Comparison of ENCODE assay signal across 11 cellular contexts in genomic region chr22:19596680-19597398, GRCh38.
DNase-seq lines count a peak whose midpoint lies in the region; ATAC-seq and TF ChIP-seq lines count a peak whose summit lies in the region.
"Had no signal": no experiment of that assay in that cellular context is flagged by ENCODE, and none has a peak within 500 bp of the region (broad histone marks: within the 10 kb centered on the region; RNA-seq: fewer than 3 reads in every experiment).

No MANE protein-coding gene starts in this region.

- H3K27ac ChIP-seq in DOHH2 (ENCODE audit: low read depth, low read length) (no peak overlapping the region; the same call in 1 of the 2 replicates), tibial nerve (peak overlapping the region in 1 of 4 donors; percentile 34)
- peak overlapping the region; percentile 75 for H3K27ac ChIP-seq in naive thymus-derived CD4-positive, alpha-beta T cell (ENCODE audit: low read depth, low read length)

- H3K27me3 ChIP-seq in DOHH2 (ENCODE audit: control insufficient read depth, low read length) = no peaks in the 10 kb centered on the region
- H3K27me3 ChIP-seq in MG63 = no peaks in the 10 kb centered on the region
- H3K27me3 ChIP-seq in naive thymus-derived CD4-positive, alpha-beta T cell (ENCODE audit: control insufficient read depth in 2 of 2, insufficient read depth in 2 of 2, low read length in 2 of 2) = no peaks in the 10 kb centered on the region
- peaks cover 0 to 3% of the 10 kb centered on the region in 2 donors for H3K27me3 ChIP-seq in tibial nerve

- 68 to 69% methylated on average over 20 of the region's 20 CpGs for WGBS in tibial nerve, 2 donors

- intact Hi-C loops in naive thymus-derived CD4-positive, alpha-beta T cell (cut with micrococcal nuclease) = loop anchor here (1.0 to 10.0 kb wide), 12 partner anchors 10 to 1262 kb away; partner anchors contain the start of genes C22orf39 (in 1 of the 2), CDC45 (in 1 of the 2), ESS2 (in 1 of the 2) and MRPL40 (in 1 of the 2)

- H3K27ac Mint-ChIP-seq in activated naive CD8-positive, alpha-beta T cell treated with anti-CD3 and anti-CD28 coated beads, Interleukin-2, amount 10 ng/mL, durations not matched to agents 7 days and 5 days = peak overlapping the region; percentile 96
- peak overlapping the region; percentile 83 to 100 (median 97) for H3K27ac Mint-ChIP-seq in naive thymus-derived CD4-positive, alpha-beta T cell

- H3K79me2 ChIP-seq in DOHH2 (ENCODE audit: control insufficient read depth, low read length) = no peaks in the 10 kb centered on the region

- no peaks in the 10 kb centered on the region for H3K36me3 Mint-ChIP-seq in activated naive CD8-positive, alpha-beta T cell treated with anti-CD3 and anti-CD28 coated beads, Interleukin-2, amount 10 ng/mL, durations not matched to agents 7 days and 5 days
- peaks cover 0 to 6% (median 0%) of the 10 kb centered on the region in 5 donors for H3K36me3 Mint-ChIP-seq in naive thymus-derived CD4-positive, alpha-beta T cell

- peak overlapping the region; percentile 82 for H3K4me3 Mint-ChIP-seq in activated naive CD8-positive, alpha-beta T cell treated with anti-CD3 and anti-CD28 coated beads, Interleukin-2, amount 10 ng/mL, durations not matched to agents 7 days and 5 days
- H3K4me3 Mint-ChIP-seq in naive thymus-derived CD4-positive, alpha-beta T cell = peak overlapping the region; percentile 61 to 88 (median 76)

- no peak overlapping the region for H3K4me3 ChIP-seq in DOHH2 (ENCODE audit: low read length)
- no peak overlapping the region for H3K4me3 ChIP-seq in MG63
- H3K4me3 ChIP-seq in naive thymus-derived CD4-positive, alpha-beta T cell (ENCODE audit: low read length) = peak overlapping the region; percentile 25
- H3K4me3 ChIP-seq in tibial nerve = no peak overlapping the region

- no peaks in the 10 kb centered on the region for H3K9me2 ChIP-seq in DOHH2 (replicated peaks; ENCODE audit: control insufficient read depth, low read length)

- H3K4me2 ChIP-seq in DOHH2 (ENCODE audit: low read length) = peak overlapping the region; percentile 40

- CTCF ChIA-PET in naive thymus-derived CD4-positive, alpha-beta T cell (lab: Charles Lee) = interaction anchor here (0.6 to 1.8 kb wide), 5 partner anchors 30 to 1506 kb away, joined by 3 to 8 read pairs (median 3); partner anchors contain the start of gene CDC45

- no peaks in the 10 kb centered on the region for H3F3A ChIP-seq in DOHH2 (ENCODE audit: control insufficient read depth, insufficient read depth)

- H3K9me3 Mint-ChIP-seq in activated naive CD8-positive, alpha-beta T cell treated with anti-CD3 and anti-CD28 coated beads, Interleukin-2, amount 10 ng/mL, durations not matched to agents 7 days and 5 days = no peaks in the 10 kb centered on the region
- peaks cover 0 to 5% (median 0%) of the 10 kb centered on the region in 11 donors for H3K9me3 Mint-ChIP-seq in naive thymus-derived CD4-positive, alpha-beta T cell

- peaks cover 22% of the 10 kb centered on the region for H3K4me1 Mint-ChIP-seq in activated naive CD8-positive, alpha-beta T cell treated with anti-CD3 and anti-CD28 coated beads, Interleukin-2, amount 10 ng/mL, durations not matched to agents 7 days and 5 days
- peaks cover 32 to 93% (median 74%) of the 10 kb centered on the region in 7 donors for H3K4me1 Mint-ChIP-seq in naive thymus-derived CD4-positive, alpha-beta T cell

- H3K36me3 ChIP-seq in DOHH2 (ENCODE audit: control insufficient read depth, low read length) = no peaks in the 10 kb centered on the region
- H3K36me3 ChIP-seq in MG63 = no peaks in the 10 kb centered on the region
- H3K36me3 ChIP-seq in naive thymus-derived CD4-positive, alpha-beta T cell (ENCODE audit: control insufficient read depth in 2 of 3, insufficient read depth in 3 of 3, low read length in 3 of 3) = no peaks in the 10 kb centered on the region
- H3K36me3 ChIP-seq in tibial nerve = no peaks in the 10 kb centered on the region

- TF ChIP-seq POLR2A in tibial nerve (IDR thresholded peaks at IDR 0.05) = no peak

- POLR2A ChIA-PET in activated naive CD8-positive, alpha-beta T cell treated with anti-CD3 and anti-CD28 coated beads, Interleukin-2, amount 10 ng/mL, durations not matched to agents 7 days and 5 days (lab: Charles Lee) = interaction anchor here (0.7 to 2.2 kb wide), 6 partner anchors 11 to 117 kb away, joined by 3 to 13 read pairs (median 4); partner anchors contain the start of gene CDC45
- POLR2A ChIA-PET in naive thymus-derived CD4-positive, alpha-beta T cell (lab: Charles Lee) = interaction anchor here (0.7 to 5.5 kb wide), 10 partner anchors 12 to 165 kb away, joined by 3 to 62 read pairs (median 6); partner anchors contain the start of genes C22orf39, CDC45, HIRA and MRPL40

- no peaks in the 10 kb centered on the region for H3K27me3 Mint-ChIP-seq in activated naive CD8-positive, alpha-beta T cell treated with anti-CD3 and anti-CD28 coated beads, Interleukin-2, amount 10 ng/mL, durations not matched to agents 7 days and 5 days
- no peaks in the 10 kb centered on the region for H3K27me3 Mint-ChIP-seq in naive thymus-derived CD4-positive, alpha-beta T cell

- ATAC-seq in activated naive CD8-positive, alpha-beta T cell treated with anti-CD3 and anti-CD28 coated beads, Interleukin-2, amount 10 ng/mL, durations not matched to agents 7 days and 5 days (ENCODE audit: low read depth) = peak; percentile 30
- ATAC-seq in naive thymus-derived CD4-positive, alpha-beta T cell = peak; percentile 17
- no peak for ATAC-seq in HG03159 (IDR thresholded peaks at IDR 0.05; ENCODE audit: unreplicated experiment)
- no peak for ATAC-seq in omental fat pad (ENCODE audit: low FRiP score)

- H3K4me1 ChIP-seq in DOHH2 (ENCODE audit: control insufficient read depth, low read length) (peaks cover 24% of the 10 kb centered on the region), tibial nerve (no peaks in the 10 kb centered on the region)
- H3K4me1 ChIP-seq in naive thymus-derived CD4-positive, alpha-beta T cell (ENCODE audit: control insufficient read depth in 2 of 2, insufficient read depth in 2 of 2, low read length in 2 of 2) = peaks cover 11 to 51% of the 10 kb centered on the region in 2 donors

- H4K20me1 ChIP-seq in DOHH2 (ENCODE audit: control insufficient read depth, insufficient read depth, low read depth, low read length) = no peaks in the 10 kb centered on the region

- H3K9me3 ChIP-seq in DOHH2 (ENCODE audit: control insufficient read depth, insufficient read depth, low read length) (no peaks in the 10 kb centered on the region), MG63 (no peaks in the 10 kb centered on the region), tibial nerve (no peaks in the 10 kb centered on the region)
- H3K9me3 ChIP-seq in naive thymus-derived CD4-positive, alpha-beta T cell (ENCODE audit: control insufficient read depth in 2 of 3, low read length in 3 of 3) = no peaks in the 10 kb centered on the region

- DNase-seq in MG63 (peak; percentile 19), H4 (ENCODE audit: low spot score) (no peak), omental fat pad (ENCODE audit: low spot score) (no peak), tibial nerve (ENCODE audit: low spot score in 2 of 2) (no peak)
- DNase-seq in activated naive CD8-positive, alpha-beta T cell treated with anti-CD3 and anti-CD28 coated beads, Interleukin-2, amount 10 ng/mL, durations not matched to agents 7 days and 5 days = no peak
- DNase-seq in naive thymus-derived CD4-positive, alpha-beta T cell = peak in 2 of 9 donors; percentile 15 to 20
- DNase-seq: activated CD8-positive, alpha-beta memory T cell treated with anti-CD3 and anti-CD28 coated beads, Interleukin-2, amount 50 U/mL, for 48 hours; hippocampal formation; NCI-H2107 had no signal

- TF ChIP-seq CTCF in DOHH2 (IDR thresholded peaks at IDR 0.05; ENCODE audit: low read depth, low read length, poor library complexity, severe bottlenecking) (no peak), omental fat pad (IDR thresholded peaks at IDR 0.05) (no peak), tibial nerve (IDR thresholded peaks at IDR 0.05) (no peak)

- no peak for TF ChIP-seq EP300 in tibial nerve (IDR thresholded peaks at IDR 0.05)

Comparison
In these comparisons a context has a peak if more than half of its experiments do, and no peak if none do; other contexts are left out.
1. ATAC-seq: peak in activated naive CD8-positive, alpha-beta T cell treated with anti-CD3 and anti-CD28 coated beads, Interleukin-2, amount 10 ng/mL, durations not matched to agents 7 days and 5 days (single experiment) and naive thymus-derived CD4-positive, alpha-beta T cell (single experiment); none in HG03159 (single experiment) and omental fat pad (single experiment).